16 cellular contexts compared by ENCODE assay signal in the genomic region with DNA sequence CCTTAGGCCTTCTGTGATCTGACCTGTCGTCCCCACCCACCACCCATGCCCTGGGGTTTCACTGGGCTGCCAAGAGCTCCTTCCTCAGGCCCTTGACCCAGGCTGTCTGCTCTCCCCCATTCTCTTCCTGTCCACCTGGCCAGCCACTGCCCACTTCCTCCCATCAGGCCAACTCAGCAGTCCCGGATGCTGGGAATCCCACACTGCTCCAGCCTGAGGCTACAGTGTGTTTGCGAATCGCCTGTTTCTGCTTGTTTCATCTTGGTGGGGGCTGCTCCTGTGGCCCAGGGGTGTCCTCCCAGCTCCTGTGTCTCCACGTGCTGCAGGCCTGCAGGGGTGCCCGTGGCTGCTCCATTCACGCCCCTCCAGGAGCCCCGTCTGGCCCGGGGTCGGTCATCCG. TPM values are rescaled to one million over a fixed set of nuclear protein-coding genes. Genes with fewer than 3 reads are reported as not detected.
DNase-seq lines count a peak whose midpoint lies in the region; ATAC-seq, FAIRE-seq and TF ChIP-seq lines count a peak whose summit lies in the region.
"Had no signal": no experiment of that assay in that cellular context is flagged by ENCODE, and none has a peak within 500 bp of the region (broad histone marks: within the 10 kb centered on the region; RNA-seq: fewer than 3 reads in every experiment).

No MANE protein-coding gene starts in this region.

- peaks cover 8 to 81% of the 10 kb centered on the region in 2 experiments; a peak in 4 of 5 replicates for H3K4me1 ChIP-seq in K562 (replicated peaks in 1 of 2; ENCODE audit: control insufficient read depth in 2 of 2, insufficient read depth in 2 of 2, low read length in 2 of 2)
- H3K4me1 ChIP-seq in prostate gland (replicated peaks), result peaks cover 14% of the 10 kb centered on the region

- ATAC-seq in K562 (no peak), GM18867 (IDR thresholded peaks at IDR 0.05; ENCODE audit: unreplicated experiment) (no peak)
- no peak for ATAC-seq in naive thymus-derived CD8-positive, alpha-beta T cell

- POLR2A ChIA-PET in K562 (lab: Yijun Ruan, JAX), result no interaction called here
- POLR2A ChIA-PET in naive thymus-derived CD8-positive, alpha-beta T cell (lab: Charles Lee), result interaction anchor here (2.4 to 21.0 kb wide), 3 partner anchors 21 to 75 kb away, joined by 9 to 411 read pairs (median 10); a partner anchor contains a TSS

- WGBS in K562 (ENCODE audit: insufficient coverage, low coverage, missing lambda C conversion rate), result 83% methylated on average over 9 of the region's 11 CpGs
- WGBS in prostate gland, result 70% methylated on average over 11 of the region's 11 CpGs

- H3K4me1 Mint-ChIP-seq in naive thymus-derived CD8-positive, alpha-beta T cell, result peaks cover 10 to 29% (median 19%) of the 10 kb centered on the region in 4 donors

- H3K79me2 ChIP-seq in K562 (ENCODE audit: control insufficient read depth, insufficient read depth, low read length), result peaks cover 14% of the 10 kb centered on the region

- H3K9me3 Mint-ChIP-seq in naive thymus-derived CD8-positive, alpha-beta T cell, result no peaks in the 10 kb centered on the region

- intact Hi-C loops in K562 (cut with micrococcal nuclease) (loop anchor here (2.0 to 5.0 kb wide), 2 partner anchors 15 to 93 kb away; no protein-coding TSS in a partner anchor), prostate gland (cut with DNase I) (loop anchor here (5.0 kb wide), 2 partner anchors 73 to 338 kb away; a partner anchor contains a TSS)

- H3K36me3 Mint-ChIP-seq in naive thymus-derived CD8-positive, alpha-beta T cell, result no peaks in the 10 kb centered on the region
- H3K36me3 Mint-ChIP-seq: activated CD8-positive, alpha-beta memory T cell treated with anti-CD3 and anti-CD28 coated beads, Interleukin-2, amount 10 ng/mL, durations not matched to agents 7 days and 5 days had no signal

- TF ChIP-seq EP300 in K562 (IDR thresholded peaks at IDR 0.05; ENCODE audit: low read length), result no peak

- H3K4me3 Mint-ChIP-seq in naive thymus-derived CD8-positive, alpha-beta T cell, result peak overlapping the region; percentile 18 to 75 (median 30)
- H3K4me3 Mint-ChIP-seq: activated CD8-positive, alpha-beta memory T cell treated with anti-CD3 and anti-CD28 coated beads, Interleukin-2, amount 10 ng/mL, durations not matched to agents 7 days and 5 days had no signal

- no peak overlapping the region for H3K4me2 ChIP-seq in K562 (ENCODE audit: insufficient read depth, low read length)

- DNase-seq in Caki2 (ENCODE audit: low read depth) (peak; percentile 82), M059J (ENCODE audit: low read depth) (peak; percentile 87), K562 (ENCODE audit: extremely low read depth in 1 of 4, low spot score in 3 of 4) (no peak), NOMO-1 (lab: John Stamatoyannopoulos, UW; ENCODE audit: unreplicated experiment in 2 of 2) (no peak), putamen (ENCODE audit: low spot score) (no peak), prostate gland (ENCODE audit: low spot score) (no peak)
- DNase-seq in naive thymus-derived CD8-positive, alpha-beta T cell, result no peak
- DNase-seq: activated naive CD4-positive, alpha-beta T cell treated with Interleukin-2 at 50 U/mL for 16 hours; NCI-H2081 treated with DMSO at 0.1 percent for 48 hours had no signal

- H3K27ac Mint-ChIP-seq in naive thymus-derived CD8-positive, alpha-beta T cell, result no peak overlapping the region
- H3K27ac Mint-ChIP-seq: activated CD8-positive, alpha-beta memory T cell treated with anti-CD3 and anti-CD28 coated beads, Interleukin-2, amount 10 ng/mL, durations not matched to agents 7 days and 5 days; CD14-positive monocyte had no signal

- H3K27me3 Mint-ChIP-seq in naive thymus-derived CD8-positive, alpha-beta T cell, result peaks cover 0 to 22% (median 0%) of the 10 kb centered on the region in 5 donors

- H3K27ac ChIP-seq in K562 (ENCODE audit: extremely low read depth, low read depth, low read length) (no peak overlapping the region), prostate gland (no peak overlapping the region)
- H3K27ac ChIP-seq: GM23248, SJSA1, upper lobe of left lung had no signal

- no peak for FAIRE-seq in K562 (lab: Jason Lieb, UNC)

- H3K9ac ChIP-seq in K562 (ENCODE audit: insufficient read depth in 1 of 2, low read depth in 2 of 2, low read length in 2 of 2), result no peak overlapping the region
- H3K9ac ChIP-seq: GM23248 had no signal

- H3K9me3 ChIP-seq in K562 (replicated peaks; ENCODE audit: control insufficient read depth, insufficient read depth, low read depth, low read length) (no peaks in the 10 kb centered on the region), prostate gland (no peaks in the 10 kb centered on the region)
- H3K9me3 ChIP-seq: MG63, upper lobe of left lung had no signal

- no peaks in the 10 kb centered on the region for H3K27me3 ChIP-seq in K562 (ENCODE audit: control insufficient read depth in 2 of 2, insufficient read depth in 2 of 2, low read length in 2 of 2)
- peaks cover 5% of the 10 kb centered on the region for H3K27me3 ChIP-seq in prostate gland (replicated peaks; ENCODE audit: insufficient read depth)

- TF ChIP-seq POLR2A in K562 (conservative IDR thresholded peaks at IDR 0.05), result no peak
- TF ChIP-seq POLR2A in prostate gland (IDR thresholded peaks at IDR 0.05), result no peak

- in situ Hi-C loops in Caki2 (cut with HindIII; ENCODE audit: low pct_unique_long_range_greater_than_20kb, low sequenced_read_pairs), result no loop called here
- in situ Hi-C loops in K562 (cut with MboI), result loop anchor here (5.0 to 10.0 kb wide), 2 partner anchors 73 to 341 kb away; a partner anchor contains a TSS

- H4K20me1 ChIP-seq in K562 (replicated peaks; ENCODE audit: control insufficient read depth, insufficient read depth, low read length), result peaks cover 9% of the 10 kb centered on the region; the same call in 1 of the 2 replicates

- peaks cover 19% of the 10 kb centered on the region; the same call in 2 of the 3 replicates for H3K36me3 ChIP-seq in K562 (ENCODE audit: control insufficient read depth, insufficient read depth, low read length)
- H3K36me3 ChIP-seq in prostate gland, result no peaks in the 10 kb centered on the region
- H3K36me3 ChIP-seq: MG63, upper lobe of left lung had no signal

- TF ChIP-seq CTCF in K562 (IDR thresholded peaks at IDR 0.05 in 2 of 3, conservative IDR thresholded peaks at IDR 0.05 in 1 of 3; ENCODE audit: insufficient read depth in 2 of 3, low read depth in 1 of 3, low read length in 3 of 3) (no peak), prostate gland (IDR thresholded peaks at IDR 0.05) (no peak)

- BruUV-seq in K562 (replicated peaks; lab: Mats Ljungman, UMichigan), result no TSS peak

- H2AFZ ChIP-seq in K562 (ENCODE audit: low read depth, low read length), result peak overlapping the region; percentile 68

- H3K4me3 ChIP-seq in K562, result no peak overlapping the region
- H3K4me3 ChIP-seq in prostate gland, result no peak overlapping the region

- no peak for TF ChIP-seq RAD21 in K562 (CRISPR knock-in tag; conservative IDR thresholded peaks at IDR 0.05 in 1 of 2, IDR thresholded peaks at IDR 0.05 in 1 of 2)

- CTCF ChIA-PET in K562 (lab: Yijun Ruan, JAX; ENCODE audit: low intra/inter-chr PET ratio), result no interaction called here

- peaks cover 1% of the 10 kb centered on the region for H3K9me1 ChIP-seq in K562 (ENCODE audit: control insufficient read depth, insufficient read depth, low read length)

RNA-seq across cellular contexts. Expression of a gene that starts 0.8 kb away (rescaled TPM):
- 1,206 and 1,492 TPM in 2 replicates for total RNA-seq in Caki2 (2014; rRNA removed; shearing (Covaris generic); ENCODE audit: low replicate concordance)
- 96.4 and 142 TPM in 2 replicates for total RNA-seq in M059J (2014; rRNA removed; shearing (Covaris generic))
- total RNA-seq in K562 (2011; cell fraction: chromatin; rRNA removed; ENCODE audit: low replicate concordance), result 7.3 and 31.7 TPM in 2 replicates
- total RNA-seq in K562 (2011; cell fraction: nucleolus; rRNA removed), result 28.0 and 30.0 TPM in 2 replicates
- 19.2 and 20.2 TPM in 2 replicates for total RNA-seq in K562 (2011; cell fraction: nucleoplasm; rRNA removed)
- total RNA-seq in K562 (2014; rRNA removed) (89.8 and 111 TPM in 2 replicates), K562 (2014; rRNA removed; fragmentation: Illumina TruSeq; extraction: Trizol) (1.0 and 2.0 TPM in 2 replicates), K562 (2015; rRNA removed; fragmentation: Illumina TruSeq; extraction: Trizol) (17.7 and 23.9 TPM in 2 replicates), K562 (2021) (73.5 and 79.2 TPM in 2 replicates), prostate gland (10 to 100 TPM; 52.0 to 78.2 TPM)
- polyA plus RNA-seq in K562 (2011; rRNA removed) (15.4 and 33.4 TPM in 2 replicates), K562 (2014; fragmentation: Illumina TruSeq; extraction: Trizol) (3.0 and 8.7 TPM in 2 replicates), K562 (2014; fragmentation: Nextera tagmentation; extraction: Ambion mirVana) (1 to 10 TPM in 1 of 2 experiments, under 1 TPM in 1; 0.20 to 1.2 TPM), K562 (2014; rRNA removed) (73.3 and 90.1 TPM in 2 replicates)
- 34.9 and 189 TPM in 2 replicates for polyA plus RNA-seq in K562 (2011; cell fraction: cytosol; rRNA removed)
- 44.8 and 72.6 TPM in 2 replicates for polyA plus RNA-seq in K562 (2011; cell fraction: nucleus; rRNA removed)
- 21.7 and 27.0 TPM in 2 replicates for polyA plus RNA-seq in K562 (2012)
- polyA minus RNA-seq in K562 (2011; rRNA and poly(A)+ RNA removed), result 1.9 and 2.5 TPM in 2 replicates
- 13.1 and 17.0 TPM in 2 replicates for polyA minus RNA-seq in K562 (2011; cell fraction: cytosol; rRNA and poly(A)+ RNA removed)
- polyA minus RNA-seq in K562 (2011; cell fraction: nucleus; rRNA and poly(A)+ RNA removed), result 14.6 and 14.7 TPM in 2 replicates
- total RNA-seq in naive thymus-derived CD8-positive, alpha-beta T cell, result 10 to 100 TPM; 13.1 to 14.4 TPM
- polyA plus RNA-seq in naive thymus-derived CD8-positive, alpha-beta T cell, result 10 to 100 TPM; 22.1 to 40.9 (median 35.8) TPM

RNA-seq across cellular contexts. Expression of a gene that starts 6.9 kb away (rescaled TPM):
- total RNA-seq in Caki2 (2014; rRNA removed; shearing (Covaris generic); ENCODE audit: low replicate concordance), result 95.7 and 164 TPM in 2 replicates
- total RNA-seq in M059J (2014; rRNA removed; shearing (Covaris generic)), result 11.0 and 30.4 TPM in 2 replicates
- total RNA-seq in K562 (2011; cell fraction: chromatin; rRNA removed; ENCODE audit: low replicate concordance), result 7.6 and 54.6 TPM in 2 replicates
- total RNA-seq in K562 (2011; cell fraction: nucleolus; rRNA removed), result 105 and 120 TPM in 2 replicates
- 30.9 and 33.4 TPM in 2 replicates for total RNA-seq in K562 (2011; cell fraction: nucleoplasm; rRNA removed)
- total RNA-seq in K562 (2014; rRNA removed) (170 and 221 TPM in 2 replicates), K562 (2014; rRNA removed; fragmentation: Illumina TruSeq; extraction: Trizol) (2.3 and 4.3 TPM in 2 replicates), K562 (2015; rRNA removed; fragmentation: Illumina TruSeq; extraction: Trizol) (39.9 and 47.1 TPM in 2 replicates), K562 (2021) (217 and 240 TPM in 2 replicates), prostate gland (10 to 100 TPM; 55.3 to 73.1 TPM)
- polyA plus RNA-seq in K562 (2011; rRNA removed) (19.1 and 26.3 TPM in 2 replicates), K562 (2014; fragmentation: Illumina TruSeq; extraction: Trizol) (2.8 and 9.0 TPM in 2 replicates), K562 (2014; fragmentation: Nextera tagmentation; extraction: Ambion mirVana) (1 to 10 TPM in 1 of 2 experiments, under 1 TPM in 1; 0.58 to 2.1 TPM), K562 (2014; rRNA removed) (158 and 161 TPM in 2 replicates)
- polyA plus RNA-seq in K562 (2011; cell fraction: cytosol; rRNA removed), result 53.5 and 239 TPM in 2 replicates
- polyA plus RNA-seq in K562 (2011; cell fraction: nucleus; rRNA removed), result 99.3 and 186 TPM in 2 replicates
- polyA plus RNA-seq in K562 (2012), result 31.0 and 45.4 TPM in 2 replicates
- 0.42 and 0.48 TPM in 2 replicates for polyA minus RNA-seq in K562 (2011; rRNA and poly(A)+ RNA removed)
- 17.5 and 22.8 TPM in 2 replicates for polyA minus RNA-seq in K562 (2011; cell fraction: cytosol; rRNA and poly(A)+ RNA removed)
- 37.1 and 45.1 TPM in 2 replicates for polyA minus RNA-seq in K562 (2011; cell fraction: nucleus; rRNA and poly(A)+ RNA removed)
- 10 to 100 TPM; 44.3 to 48.2 TPM for total RNA-seq in naive thymus-derived CD8-positive, alpha-beta T cell
- 100 to 1,000 TPM in 2 of 3 donors, 10 to 100 TPM in 1; 93.5 to 128 (median 113) TPM for polyA plus RNA-seq in naive thymus-derived CD8-positive, alpha-beta T cell

RNA-seq across cellular contexts. Expression of a gene that starts 8.5 kb away (rescaled TPM):
- total RNA-seq in Caki2 (2014; rRNA removed; shearing (Covaris generic); ENCODE audit: low replicate concordance), result 25.7 and 26.3 TPM in 2 replicates
- 8.1 and 12.0 TPM in 2 replicates for total RNA-seq in M059J (2014; rRNA removed; shearing (Covaris generic))
- total RNA-seq in K562 (2011; cell fraction: chromatin; rRNA removed; ENCODE audit: low replicate concordance), result 1.6 and 5.3 TPM in 2 replicates
- 3.7 and 4.2 TPM in 2 replicates for total RNA-seq in K562 (2011; cell fraction: nucleolus; rRNA removed)
- 2.3 and 2.7 TPM in 2 replicates for total RNA-seq in K562 (2011; cell fraction: nucleoplasm; rRNA removed)
- total RNA-seq in K562 (2014; rRNA removed) (2.2 and 2.7 TPM in 2 replicates), K562 (2014; rRNA removed; fragmentation: Illumina TruSeq; extraction: Trizol) (0.54 and 1.4 TPM in 2 replicates), K562 (2015; rRNA removed; fragmentation: Illumina TruSeq; extraction: Trizol) (0.41 and 0.47 TPM in 2 replicates), K562 (2021) (6.0 and 8.2 TPM in 2 replicates), prostate gland (1 to 10 TPM; 6.1 to 9.1 TPM)
- polyA plus RNA-seq in K562 (2011; rRNA removed) (1.7 and 3.0 TPM in 2 replicates), K562 (2014; fragmentation: Illumina TruSeq; extraction: Trizol) (1.9 and 25.4 TPM in 2 replicates), K562 (2014; fragmentation: Nextera tagmentation; extraction: Ambion mirVana) (under 1 TPM; 0.21 to 0.37 TPM), K562 (2014; rRNA removed) (3.1 and 3.3 TPM in 2 replicates)
- polyA plus RNA-seq in K562 (2011; cell fraction: cytosol; rRNA removed), result 2.6 and 10.1 TPM in 2 replicates
- polyA plus RNA-seq in K562 (2011; cell fraction: nucleus; rRNA removed), result 5.0 and 9.1 TPM in 2 replicates
- polyA plus RNA-seq in K562 (2012), result 5.3 and 7.9 TPM in 2 replicates
- 0.57 and 0.63 TPM in 2 replicates for polyA minus RNA-seq in K562 (2011; rRNA and poly(A)+ RNA removed)
- 3.6 and 6.4 TPM in 2 replicates for polyA minus RNA-seq in K562 (2011; cell fraction: cytosol; rRNA and poly(A)+ RNA removed)
- 1.5 and 2.0 TPM in 2 replicates for polyA minus RNA-seq in K562 (2011; cell fraction: nucleus; rRNA and poly(A)+ RNA removed)
- total RNA-seq in naive thymus-derived CD8-positive, alpha-beta T cell, result 10 to 100 TPM; 28.4 to 29.3 TPM
- polyA plus RNA-seq in naive thymus-derived CD8-positive, alpha-beta T cell, result 10 to 100 TPM in 1 of 3 donors, 1 to 10 TPM in 2; 3.0 to 22.0 (median 9.5) TPM
- total RNA-seq: SJSA1 had no signal

RNA-seq across cellular contexts. Expression of a gene that starts 12.2 kb away (rescaled TPM):
- 4.5 and 10.3 TPM in 2 replicates for total RNA-seq in Caki2 (2014; rRNA removed; shearing (Covaris generic); ENCODE audit: low replicate concordance)
- 0.25 TPM in 1 of 2 replicates, not detected in the other for total RNA-seq in M059J (2014; rRNA removed; shearing (Covaris generic))
- total RNA-seq in K562 (2011; cell fraction: chromatin; rRNA removed; ENCODE audit: low replicate concordance), result 12.8 and 51.1 TPM in 2 replicates
- 36.0 and 37.1 TPM in 2 replicates for total RNA-seq in K562 (2011; cell fraction: nucleolus; rRNA removed)
- 14.0 and 15.0 TPM in 2 replicates for total RNA-seq in K562 (2011; cell fraction: nucleoplasm; rRNA removed)
- total RNA-seq in K562 (2014; rRNA removed) (5.7 and 10.6 TPM in 2 replicates), K562 (2014; rRNA removed; fragmentation: Illumina TruSeq; extraction: Trizol) (0.57 and 0.76 TPM in 2 replicates), K562 (2015; rRNA removed; fragmentation: Illumina TruSeq; extraction: Trizol) (2.9 and 3.1 TPM in 2 replicates), K562 (2021) (13.4 and 14.4 TPM in 2 replicates), prostate gland (1 to 10 TPM; 2.3 to 3.0 TPM)
- polyA plus RNA-seq in K562 (2011; rRNA removed) (3.0 and 5.9 TPM in 2 replicates), K562 (2014; fragmentation: Illumina TruSeq; extraction: Trizol) (2.6 and 2.8 TPM in 2 replicates), K562 (2014; fragmentation: Nextera tagmentation; extraction: Ambion mirVana) (under 1 TPM; 0.24 to 0.29 TPM), K562 (2014; rRNA removed) (17.7 and 20.6 TPM in 2 replicates)
- polyA plus RNA-seq in K562 (2011; cell fraction: cytosol; rRNA removed), result 2.5 and 5.1 TPM in 2 replicates
- 66.9 and 107 TPM in 2 replicates for polyA plus RNA-seq in K562 (2011; cell fraction: nucleus; rRNA removed)
- polyA plus RNA-seq in K562 (2012), result 6.2 and 9.5 TPM in 2 replicates
- polyA minus RNA-seq in K562 (2011; rRNA and poly(A)+ RNA removed), result 0.39 TPM in 2 replicates
- polyA minus RNA-seq in K562 (2011; cell fraction: cytosol; rRNA and poly(A)+ RNA removed), result not detected in 2 replicates
- 8.8 and 8.9 TPM in 2 replicates for polyA minus RNA-seq in K562 (2011; cell fraction: nucleus; rRNA and poly(A)+ RNA removed)
- total RNA-seq in naive thymus-derived CD8-positive, alpha-beta T cell, result 10 to 100 TPM; 12.0 to 15.1 TPM
- polyA plus RNA-seq in naive thymus-derived CD8-positive, alpha-beta T cell, result 1 to 10 TPM in 2 of 3 donors, not detected in 1; 1.1 to 1.4 TPM
- polyA plus RNA-seq: CD14-positive monocyte had no signal

RNA-seq across cellular contexts. Expression of a gene that starts 12.8 kb away (rescaled TPM):
- total RNA-seq in Caki2 (2014; rRNA removed; shearing (Covaris generic); ENCODE audit: low replicate concordance), result 48.0 and 73.6 TPM in 2 replicates
- total RNA-seq in M059J (2014; rRNA removed; shearing (Covaris generic)), result 3.6 and 4.9 TPM in 2 replicates
- total RNA-seq in K562 (2011; cell fraction: chromatin; rRNA removed; ENCODE audit: low replicate concordance), result 38.5 and 167 TPM in 2 replicates
- 219 TPM in 2 replicates for total RNA-seq in K562 (2011; cell fraction: nucleolus; rRNA removed)
- total RNA-seq in K562 (2011; cell fraction: nucleoplasm; rRNA removed), result 62.9 and 89.5 TPM in 2 replicates
- total RNA-seq in K562 (2014; rRNA removed), result 58.2 and 59.0 TPM in 2 replicates
- total RNA-seq in K562 (2014; rRNA removed; fragmentation: Illumina TruSeq; extraction: Trizol), result 3.2 and 8.2 TPM in 2 replicates
- 20.7 and 22.1 TPM in 2 replicates for total RNA-seq in K562 (2015; rRNA removed; fragmentation: Illumina TruSeq; extraction: Trizol)
- total RNA-seq in K562 (2021), result 71.7 and 83.2 TPM in 2 replicates
- 27.0 and 41.6 TPM in 2 replicates for polyA plus RNA-seq in K562 (2011; rRNA removed)
- polyA plus RNA-seq in K562 (2011; cell fraction: cytosol; rRNA removed), result 47.2 and 104 TPM in 2 replicates
- 438 and 737 TPM in 2 replicates for polyA plus RNA-seq in K562 (2011; cell fraction: nucleus; rRNA removed)
- polyA plus RNA-seq in K562 (2012), result 30.6 and 41.2 TPM in 2 replicates
- 7.2 and 13.6 TPM in 2 replicates for polyA plus RNA-seq in K562 (2014; fragmentation: Illumina TruSeq; extraction: Trizol)
- polyA plus RNA-seq in K562 (2014; fragmentation: Nextera tagmentation; extraction: Ambion mirVana), result under 1 TPM; 0.31 to 0.48 TPM
- polyA plus RNA-seq in K562 (2014; rRNA removed), result 69.8 and 83.4 TPM in 2 replicates
- 1.2 and 3.7 TPM in 2 replicates for polyA minus RNA-seq in K562 (2011; rRNA and poly(A)+ RNA removed)
- 12.6 and 13.3 TPM in 2 replicates for polyA minus RNA-seq in K562 (2011; cell fraction: cytosol; rRNA and poly(A)+ RNA removed)
- 37.4 and 41.3 TPM in 2 replicates for polyA minus RNA-seq in K562 (2011; cell fraction: nucleus; rRNA and poly(A)+ RNA removed)
- total RNA-seq in naive thymus-derived CD8-positive, alpha-beta T cell, result 10 to 100 TPM; 50.1 to 67.0 TPM
- polyA plus RNA-seq in naive thymus-derived CD8-positive, alpha-beta T cell, result 1 to 10 TPM; 5.0 to 6.2 (median 6.0) TPM
- total RNA-seq in prostate gland, result 10 to 100 TPM in 1 of 2 donors, 1 to 10 TPM in 1; 7.7 to 10.1 TPM

Comparison
In these comparisons a context has a peak if more than half of its experiments do, and no peak if none do; other contexts are left out.
1. DNase-seq: peak in Caki2 (single experiment) and M059J (single experiment); none in K562 (0 of 4), naive thymus-derived CD8-positive, alpha-beta T cell (0 of 10), NOMO-1 (0 of 2), putamen (single experiment) and prostate gland (single experiment).